18 cellular contexts compared by ENCODE assay signal in the genomic region with DNA sequence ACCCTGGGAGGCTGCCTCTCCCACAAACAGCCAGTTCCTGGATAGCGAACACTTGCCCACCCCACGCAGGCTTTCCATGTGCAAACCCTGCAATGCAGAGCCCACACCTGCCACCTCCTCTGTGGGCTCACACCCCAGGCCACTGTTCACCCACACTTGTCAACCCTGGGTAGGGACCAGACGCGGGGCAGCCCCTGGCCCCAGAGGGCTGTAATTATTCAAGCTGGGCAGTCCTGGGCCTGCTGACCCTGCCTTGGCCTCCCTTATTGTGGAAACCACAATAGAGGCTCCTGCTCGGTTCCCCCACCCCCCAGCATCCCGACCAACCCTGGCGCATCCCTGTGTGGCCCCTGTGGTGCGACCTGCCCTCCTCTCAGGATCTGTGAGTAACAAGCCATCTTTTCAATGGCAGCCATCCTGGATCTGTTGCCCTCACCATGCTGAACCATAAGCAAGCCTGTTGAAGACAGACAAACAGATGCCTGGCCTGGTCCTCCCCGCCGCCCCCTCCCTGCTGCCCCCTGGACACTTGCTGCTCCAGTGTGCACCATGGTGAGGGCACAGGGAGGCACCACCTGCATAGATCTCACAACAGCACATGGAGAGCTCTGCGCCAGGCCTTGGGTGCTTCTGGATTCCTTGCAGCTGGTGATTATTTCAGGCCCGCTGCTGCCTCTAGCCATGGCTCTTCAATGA. TPM values are rescaled to one million over a fixed set of nuclear protein-coding genes. Genes with fewer than 3 reads are reported as not detected.
DNase-seq lines count a peak whose midpoint lies in the region; ATAC-seq, FAIRE-seq and TF ChIP-seq lines count a peak whose summit lies in the region.
"Had no signal": no experiment of that assay in that cellular context is flagged by ENCODE, and none has a peak within 500 bp of the region (broad histone marks: within the 10 kb centered on the region; RNA-seq: fewer than 3 reads in every experiment).

No MANE protein-coding gene starts in this region.

- H3K27ac ChIP-seq in HepG2 (ENCODE audit: extremely low read length, insufficient read depth, low read length) (no peak overlapping the region), neuronal stem cell (replicated peaks; ENCODE audit: low read length) (no peak overlapping the region), upper lobe of right lung (no peak overlapping the region)
- H3K27ac ChIP-seq: BLaER1 had no signal

- peak overlapping the region; percentile 58 for H3K18ac ChIP-seq in neuronal stem cell (ENCODE audit: low read length)

- POLR2A ChIA-PET in HepG2 (lab: Yijun Ruan, JAX): no interaction called here

- no peak overlapping the region for H4K8ac ChIP-seq in neuronal stem cell (ENCODE audit: low read depth, low read length)

- H2AFZ ChIP-seq in HepG2 (ENCODE audit: low read length): no peak overlapping the region
- H2AFZ ChIP-seq in neuronal stem cell (ENCODE audit: low read length): peak overlapping the region; percentile 34

- FAIRE-seq in HepG2 (lab: Jason Lieb, UNC): no peak
- FAIRE-seq: GM12892, GM18507 had no signal

- H3K4me2 ChIP-seq in HepG2 (ENCODE audit: low read depth, low read length): no peak overlapping the region
- H3K4me2 ChIP-seq in neuronal stem cell (ENCODE audit: insufficient read depth, low read length, poor library complexity, severe bottlenecking): no peak overlapping the region
- H3K4me2 ChIP-seq: BLaER1 had no signal

- TF ChIP-seq RAD21 in HepG2 (CRISPR knock-in tag; IDR thresholded peaks at IDR 0.05): no peak

- no peak overlapping the region for H2BK15ac ChIP-seq in neuronal stem cell (ENCODE audit: low read length)

- no peaks in the 10 kb centered on the region for H4K20me1 ChIP-seq in HepG2 (ENCODE audit: insufficient read depth, low read length)
- H4K20me1 ChIP-seq: BLaER1 had no signal

- no peaks in the 10 kb centered on the region for H3K27me3 Mint-ChIP-seq in activated CD8-positive, alpha-beta memory T cell treated with anti-CD3 and anti-CD28 coated beads, Interleukin-2, amount 10 ng/mL, durations not matched to agents 7 days and 5 days

- H3K9me3 ChIP-seq in HepG2 (ENCODE audit: low read length) (no peaks in the 10 kb centered on the region), neuronal stem cell (replicated peaks in 1 of 2; ENCODE audit: control insufficient read depth in 2 of 2, insufficient read depth in 1 of 2, low read depth in 1 of 2, low read length in 2 of 2) (peaks cover 1 to 2% of the 10 kb centered on the region in 2 donors), upper lobe of right lung (no peaks in the 10 kb centered on the region)

- no peak overlapping the region for H3K27ac Mint-ChIP-seq in activated CD8-positive, alpha-beta memory T cell treated with anti-CD3 and anti-CD28 coated beads, Interleukin-2, amount 10 ng/mL, durations not matched to agents 7 days and 5 days
- H3K27ac Mint-ChIP-seq: CD14-positive monocyte; CD4-positive, alpha-beta memory T cell; HFFc6 had no signal

- H4K91ac ChIP-seq in neuronal stem cell (ENCODE audit: low read depth, low read length, poor library complexity): no peak overlapping the region

- peak overlapping the region; percentile 37 for H2AK5ac ChIP-seq in neuronal stem cell (ENCODE audit: low read depth, low read length)

- peaks cover 2% of the 10 kb centered on the region for H3K79me1 ChIP-seq in neuronal stem cell (ENCODE audit: low read depth, low read length)

- H3K4me1 Mint-ChIP-seq in activated CD8-positive, alpha-beta memory T cell treated with anti-CD3 and anti-CD28 coated beads, Interleukin-2, amount 10 ng/mL, durations not matched to agents 7 days and 5 days: no peaks in the 10 kb centered on the region
- H3K4me1 Mint-ChIP-seq: CD14-positive monocyte; CD4-positive, alpha-beta memory T cell had no signal

- no peak for ATAC-seq in activated CD8-positive, alpha-beta memory T cell treated with anti-CD3 and anti-CD28 coated beads, Interleukin-2, amount 10 ng/mL, durations not matched to agents 7 days and 5 days
- ATAC-seq in HepG2 (no peak), upper lobe of right lung (no peak), HG02623 (IDR thresholded peaks at IDR 0.05; ENCODE audit: unreplicated experiment) (no peak)

- H3K4me3 ChIP-seq in H7 (ENCODE audit: insufficient read depth, low read depth, low read length): no peak overlapping the region
- no peak overlapping the region for H3K4me3 ChIP-seq in HepG2 (replicated peaks in 1 of 3; ENCODE audit: insufficient read depth in 1 of 3, low read depth in 2 of 3, low read length in 3 of 3)
- no peak overlapping the region for H3K4me3 ChIP-seq in neuronal stem cell (ENCODE audit: low read length in 2 of 2)
- no peak overlapping the region for H3K4me3 ChIP-seq in upper lobe of right lung
- H3K4me3 ChIP-seq: BLaER1 had no signal

- TF ChIP-seq POLR2A in HepG2 (IDR thresholded peaks at IDR 0.05; ENCODE audit: insufficient read depth in 1 of 2, low read depth in 2 of 2, low read length in 2 of 2): no peak

- H3K4me1 ChIP-seq in HepG2 (ENCODE audit: insufficient read depth, low read length) (no peaks in the 10 kb centered on the region), neuronal stem cell (ENCODE audit: control insufficient read depth in 2 of 2, insufficient read depth in 1 of 2, low read depth in 1 of 2, low read length in 2 of 2) (peaks cover 7 to 8% of the 10 kb centered on the region in 2 donors), upper lobe of right lung (no peaks in the 10 kb centered on the region)

- H3K36me3 ChIP-seq in H7 (replicated peaks; ENCODE audit: control insufficient read depth, insufficient read depth, low read length): no peaks in the 10 kb centered on the region
- H3K36me3 ChIP-seq in HepG2 (replicated peaks in 1 of 2; ENCODE audit: control insufficient read depth in 1 of 2, insufficient read depth in 2 of 2, low read length in 2 of 2): no peaks in the 10 kb centered on the region
- H3K36me3 ChIP-seq in neuronal stem cell (replicated peaks in 1 of 2; ENCODE audit: control insufficient read depth in 2 of 2, insufficient read depth in 2 of 2, low read length in 2 of 2): no peaks in the 10 kb centered on the region
- no peaks in the 10 kb centered on the region for H3K36me3 ChIP-seq in upper lobe of right lung
- H3K36me3 ChIP-seq: BLaER1 had no signal

- no peaks in the 10 kb centered on the region for H3K79me2 ChIP-seq in HepG2 (ENCODE audit: insufficient read depth, low read length)

- H2BK5ac ChIP-seq in neuronal stem cell (ENCODE audit: low read length): peak overlapping the region; percentile 1

- peak; percentile 9 for DNase-seq in activated CD8-positive, alpha-beta memory T cell treated with anti-CD3 and anti-CD28 coated beads, Interleukin-2, amount 10 ng/mL, durations not matched to agents 7 days and 5 days
- DNase-seq in activated CD8-positive, alpha-beta memory T cell treated with anti-CD3 and anti-CD28 coated beads for 24 hours: no peak
- DNase-seq in H7: peak; percentile 75
- DNase-seq in HepG2 (ENCODE audit: low spot score): no peak
- peak; percentile 11 for DNase-seq in neuronal stem cell (ENCODE audit: low spot score)
- DNase-seq in upper lobe of right lung: no peak
- DNase-seq in NCI-H2227 (lab: John Stamatoyannopoulos, UW; ENCODE audit: unreplicated experiment): no peak
- DNase-seq: 8988T; CD4-positive, alpha-beta memory T cell; DMS153; GDM1; HCEC 1CT; HFFc6 had no signal

- in situ Hi-C loops in HepG2 (cut with HindIII; ENCODE audit: extremely low pct_ligation_motif_present, low pct_unique_long_range_greater_than_20kb): no loop called here

- intact Hi-C loops in HepG2 (cut with micrococcal nuclease; ENCODE audit: unreplicated experiment) (no loop called here), upper lobe of right lung (cut with DNase I) (no loop called here)

- H3K4ac ChIP-seq in neuronal stem cell (ENCODE audit: low read length): no peak overlapping the region

- CTCF ChIA-PET in activated CD8-positive, alpha-beta memory T cell treated with anti-CD3 and anti-CD28 coated beads, Interleukin-2, amount 10 ng/mL, durations not matched to agents 7 days and 5 days (lab: Charles Lee): no interaction called here
- CTCF ChIA-PET in HepG2 (lab: Yijun Ruan, JAX; ENCODE audit: low intra/inter-chr PET ratio, low total read pairs): no interaction called here

- TF ChIP-seq CTCF in HepG2 (CRISPR knock-in tag; IDR thresholded peaks at IDR 0.05): no peak
- TF ChIP-seq CTCF in upper lobe of right lung (IDR thresholded peaks at IDR 0.05): no peak

- no peaks in the 10 kb centered on the region for H3K27me3 ChIP-seq in H7 (ENCODE audit: control insufficient read depth, insufficient read depth, low read length)
- peaks cover 4 to 30% of the 10 kb centered on the region in 2 experiments; a peak in 4 of 5 replicates for H3K27me3 ChIP-seq in HepG2 (ENCODE audit: control insufficient read depth in 1 of 2, insufficient read depth in 2 of 2, low read length in 2 of 2)
- H3K27me3 ChIP-seq in neuronal stem cell (ENCODE audit: control insufficient read depth in 3 of 3, insufficient read depth in 3 of 3, low read depth in 1 of 3, low read length in 3 of 3): peaks cover 0 to 10% (median 0%) of the 10 kb centered on the region in 3 experiments
- H3K27me3 ChIP-seq in upper lobe of right lung: no peaks in the 10 kb centered on the region
- H3K27me3 ChIP-seq: BLaER1 had no signal

- H3K4me3 Mint-ChIP-seq in activated CD8-positive, alpha-beta memory T cell treated with anti-CD3 and anti-CD28 coated beads, Interleukin-2, amount 10 ng/mL, durations not matched to agents 7 days and 5 days: no peak overlapping the region
- H3K4me3 Mint-ChIP-seq: CD14-positive monocyte; CD4-positive, alpha-beta memory T cell; HFFc6 had no signal

- H2BK12ac ChIP-seq in neuronal stem cell (ENCODE audit: low read length): no peak overlapping the region

- H3K36me3 Mint-ChIP-seq in activated CD8-positive, alpha-beta memory T cell treated with anti-CD3 and anti-CD28 coated beads, Interleukin-2, amount 10 ng/mL, durations not matched to agents 7 days and 5 days: no peaks in the 10 kb centered on the region
- H3K36me3 Mint-ChIP-seq: CD14-positive monocyte had no signal

- no peaks in the 10 kb centered on the region for H3K9me3 Mint-ChIP-seq in activated CD8-positive, alpha-beta memory T cell treated with anti-CD3 and anti-CD28 coated beads, Interleukin-2, amount 10 ng/mL, durations not matched to agents 7 days and 5 days (ENCODE audit: low read depth)

- H2BK120ac ChIP-seq in neuronal stem cell (ENCODE audit: low read depth, low read length): no peak overlapping the region

- TF ChIP-seq EP300 in HepG2 (IDR thresholded peaks at IDR 0.05; ENCODE audit: low read depth in 2 of 2, low read length in 2 of 2) (no peak), HepG2 (CRISPR knock-in tag; IDR thresholded peaks at IDR 0.05; ENCODE audit: borderline replicate concordance) (no peak)

- no TSS peak for BruUV-seq in HepG2 (replicated peaks; lab: Mats Ljungman, UMichigan)

- H3K23ac ChIP-seq in neuronal stem cell (ENCODE audit: low read depth, low read length, poor library complexity): no peak overlapping the region

- H3K14ac ChIP-seq in neuronal stem cell (ENCODE audit: low read length): no peak overlapping the region

- H3K9ac ChIP-seq in HepG2 (ENCODE audit: insufficient read depth, low read depth, low read length) (no peak overlapping the region), neuronal stem cell (ENCODE audit: low read depth, low read length, poor library complexity) (no peak overlapping the region)
- H3K9ac ChIP-seq: BLaER1 had no signal

- WGBS in HepG2 (ENCODE audit: low lambda C conversion rate): 50% methylated on average over 7 of the region's 12 CpGs
- no CpG with 5 or more reads among the region's 12 CpGs for WGBS in neuronal stem cell (ENCODE audit: extremely low coverage in 2 of 2, insufficient read length in 2 of 2, insufficient replicate concordance in 1 of 2), 2 donors

RNA-seq across cellular contexts. Expression of gene UBE3C, which starts 15.8 kb away (rescaled TPM):
- total RNA-seq in activated CD8-positive, alpha-beta memory T cell treated with anti-CD3 and anti-CD28 coated beads, Interleukin-2, amount 10 ng/mL, durations not matched to agents 7 days and 5 days: 10 to 100 TPM; 54.8 to 62.1 TPM
- total RNA-seq in H7 (2014; rRNA removed; shearing (Covaris generic)): 69.0 and 94.0 TPM in 2 replicates
- total RNA-seq in HepG2 (2016; rRNA removed; fragmentation: Illumina TruSeq; extraction: Trizol) (48.2 and 49.8 TPM in 2 replicates), upper lobe of right lung (56.9 TPM)
- total RNA-seq in HepG2 (2016; cell fraction: cytosol; rRNA removed; fragmentation: Illumina TruSeq; extraction: Trizol; ENCODE audit: low read depth): 32.9 and 44.3 TPM in 2 replicates
- 42.9 and 47.0 TPM in 2 replicates for total RNA-seq in HepG2 (2016; cell fraction: insoluble cytoplasmic fraction; rRNA removed; fragmentation: Illumina TruSeq; extraction: Trizol)
- 36.7 and 40.4 TPM in 2 replicates for total RNA-seq in HepG2 (2016; cell fraction: membrane; rRNA removed; fragmentation: Illumina TruSeq; extraction: Trizol)
- 55.6 and 66.1 TPM in 2 replicates for total RNA-seq in HepG2 (2016; cell fraction: nucleus; rRNA removed; fragmentation: Illumina TruSeq; extraction: Trizol)
- polyA plus RNA-seq in HepG2 (2011; rRNA removed): 27.0 and 28.2 TPM in 2 replicates
- 21.1 and 27.9 TPM in 2 replicates for polyA plus RNA-seq in HepG2 (2011; cell fraction: cytosol; rRNA removed)
- 17.7 and 21.8 TPM in 2 replicates for polyA plus RNA-seq in HepG2 (2011; cell fraction: nucleus; rRNA removed)
- polyA plus RNA-seq in HepG2 (2012): 22.1 and 26.0 TPM in 2 replicates
- polyA plus RNA-seq in HepG2 (2016; cell fraction: cytosol; fragmentation: Illumina TruSeq; extraction: Trizol; ENCODE audit: low read depth): 3.2 and 3.8 TPM in 2 replicates
- 32.8 and 33.5 TPM in 2 replicates for polyA plus RNA-seq in HepG2 (2016; cell fraction: insoluble cytoplasmic fraction; fragmentation: Illumina TruSeq; extraction: Trizol; ENCODE audit: low read depth)
- polyA plus RNA-seq in HepG2 (2016; cell fraction: membrane; fragmentation: Illumina TruSeq; extraction: Trizol; ENCODE audit: low read depth): 14.5 and 14.8 TPM in 2 replicates
- 43.9 and 49.1 TPM in 2 replicates for polyA plus RNA-seq in HepG2 (2016; cell fraction: nucleus; fragmentation: Illumina TruSeq; extraction: Trizol; ENCODE audit: insufficient read depth, low read depth)
- 50.9 and 89.2 TPM in 2 replicates for polyA minus RNA-seq in HepG2 (2011; rRNA and poly(A)+ RNA removed; ENCODE audit: low replicate concordance)
- polyA minus RNA-seq in HepG2 (2011; cell fraction: cytosol; rRNA and poly(A)+ RNA removed): 29.2 and 32.2 TPM in 2 replicates
- 88.8 and 108 TPM in 2 replicates for polyA minus RNA-seq in HepG2 (2011; cell fraction: nucleus; rRNA and poly(A)+ RNA removed)
- polyA plus RNA-seq in neuronal stem cell (2013, experiment 1 of 2): 24.4 TPM
- 25.6 TPM for polyA plus RNA-seq in neuronal stem cell (2013, experiment 2 of 2)

Comparison
In these comparisons a context has a peak if more than half of its experiments do, and no peak if none do; other contexts are left out.
1. DNase-seq: peak in activated CD8-positive, alpha-beta memory T cell treated with anti-CD3 and anti-CD28 coated beads, Interleukin-2, amount 10 ng/mL, durations not matched to agents 7 days and 5 days (single experiment), H7 (single experiment) and neuronal stem cell (single experiment); none in activated CD8-positive, alpha-beta memory T cell treated with anti-CD3 and anti-CD28 coated beads for 24 hours (single experiment), HepG2 (single experiment), upper lobe of right lung (single experiment) and NCI-H2227 (single experiment).